ENCODE assay signal across 16 cellular contexts in the genomic region with DNA sequence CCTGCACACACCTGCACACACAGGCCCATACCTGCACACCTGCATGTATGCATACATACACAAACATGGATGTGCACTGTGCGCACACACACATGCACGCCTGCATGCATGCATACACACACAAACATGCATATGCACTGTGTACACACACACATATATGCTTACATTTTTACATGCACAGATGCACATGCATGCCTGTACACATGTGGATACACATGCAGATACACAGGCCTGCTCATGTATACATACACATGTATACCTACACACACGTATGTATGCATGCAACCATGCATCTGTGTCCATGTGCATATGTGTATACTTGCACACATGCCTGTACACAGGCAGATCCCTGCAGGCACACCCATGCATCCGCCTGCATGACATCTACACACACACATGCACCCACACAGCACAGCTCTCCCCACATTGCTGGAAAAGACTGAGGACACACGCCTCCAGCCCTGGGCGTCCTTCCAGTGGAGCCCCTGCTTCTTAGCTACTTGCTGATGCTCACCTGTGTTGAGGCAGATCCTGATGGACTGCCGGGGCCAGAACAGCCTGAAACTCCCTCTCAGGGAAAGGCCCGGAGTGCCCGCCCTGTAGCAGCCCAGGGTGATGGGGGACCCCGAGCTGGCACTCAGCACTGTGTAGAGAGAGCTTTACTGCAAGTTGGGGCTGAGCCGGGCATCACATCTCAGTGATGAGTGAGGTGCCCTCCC. TPM values are rescaled to one million over a fixed set of nuclear protein-coding genes. Genes with fewer than 3 reads are reported as not detected.
DNase-seq lines count a peak whose midpoint lies in the region; ATAC-seq and TF ChIP-seq lines count a peak whose summit lies in the region.
"Had no signal": no experiment of that assay in that cellular context is flagged by ENCODE, and none has a peak within 500 bp of the region (broad histone marks: within the 10 kb centered on the region; RNA-seq: fewer than 3 reads in every experiment).

No MANE protein-coding gene starts in this region.

- no peak overlapping the region for H3K27ac Mint-ChIP-seq in activated naive CD4-positive, alpha-beta T cell treated with anti-CD3 and anti-CD28 coated beads, Interleukin-2, amount 10 ng/mL, durations not matched to agents 7 days and 5 days
- no peak overlapping the region for H3K27ac Mint-ChIP-seq in chondrocyte (ENCODE audit: unreplicated experiment)
- H3K27ac Mint-ChIP-seq: activated T-helper 2 cell treated with anti-CD3 and anti-CD28 coated beads, Interferon-gamma antibody, Interleukin-2, Interleukin-4, amounts not matched to agents 10 μg/mL and 5 μg/mL and 100 μg/mL, durations not matched to agents 14 hours and 24 hours and 36 hours had no signal

- peak overlapping the region; percentile 50; the same call in 1 of the 2 replicates for H3K4me3 ChIP-seq in HUES6 (ENCODE audit: low read depth, low read length)
- H3K4me3 ChIP-seq: gastrocnemius medialis, psoas muscle, thoracic aorta had no signal

- H3K36me3 ChIP-seq in HUES6 (ENCODE audit: control insufficient read depth, insufficient read depth, low read length): peaks cover 19% of the 10 kb centered on the region
- H3K36me3 ChIP-seq: gastrocnemius medialis, thoracic aorta had no signal

- TF ChIP-seq CTCF in chondrocyte (IDR thresholded peaks at IDR 0.05): no peak

- H3K9ac ChIP-seq in HUES6 (ENCODE audit: low read length): no peak overlapping the region

- CTCF ChIA-PET in activated naive CD4-positive, alpha-beta T cell treated with anti-CD3 and anti-CD28 coated beads, Interleukin-2, amount 10 ng/mL, durations not matched to agents 7 days and 5 days (lab: Charles Lee): interaction anchor here (0.6 to 7.4 kb wide), 11 partner anchors 8 to 288 kb away, joined by 3 to 65 read pairs (median 4); no protein-coding TSS in a partner anchor

- H3K36me3 Mint-ChIP-seq in activated naive CD4-positive, alpha-beta T cell treated with anti-CD3 and anti-CD28 coated beads, Interleukin-2, amount 10 ng/mL, durations not matched to agents 7 days and 5 days: no peaks in the 10 kb centered on the region
- no peaks in the 10 kb centered on the region for H3K36me3 Mint-ChIP-seq in chondrocyte (ENCODE audit: low read depth)

- DNase-seq in activated naive CD4-positive, alpha-beta T cell treated with anti-CD3 and anti-CD28 coated beads, Interleukin-2, amount 10 ng/mL, durations not matched to agents 7 days and 5 days: no peak
- no peak for DNase-seq in activated naive CD4-positive, alpha-beta T cell treated with Interleukin-2 at 50 U/mL for 16 hours
- DNase-seq in chondrocyte (ENCODE audit: low spot score) (peak; percentile 40), superior temporal gyrus (ENCODE audit: extremely low spot score) (peak; percentile 12)
- DNase-seq in stimulated activated CD4-positive, alpha-beta T cell treated with anti-CD3 and anti-CD28 coated beads, Interleukin-12 subunit alpha, Interleukin-12 subunit beta, amount 100 ng/mL, for 4 hours: no peak
- no peak for DNase-seq in stimulated activated naive CD4-positive, alpha-beta T cell treated with Interleukin-2 at 50 U/mL for 16 hours (lab: John Stamatoyannopoulos, UW)
- DNase-seq: gastrocnemius medialis, IMR-90, NCI-H2029 treated with DMSO at 0.1 percent for 48 hours had no signal

- no peaks in the 10 kb centered on the region for H3K9me3 Mint-ChIP-seq in activated naive CD4-positive, alpha-beta T cell treated with anti-CD3 and anti-CD28 coated beads, Interleukin-2, amount 10 ng/mL, durations not matched to agents 7 days and 5 days
- no peaks in the 10 kb centered on the region for H3K9me3 Mint-ChIP-seq in chondrocyte (ENCODE audit: low read depth)
- H3K9me3 Mint-ChIP-seq: activated T-helper 2 cell treated with anti-CD3 and anti-CD28 coated beads, Interferon-gamma antibody, Interleukin-2, Interleukin-4, amounts not matched to agents 10 μg/mL and 5 μg/mL and 100 μg/mL, durations not matched to agents 14 hours and 24 hours and 36 hours had no signal

- H3K4me1 ChIP-seq in HUES6 (ENCODE audit: control insufficient read depth, insufficient read depth, low read length): peaks cover 7% of the 10 kb centered on the region
- H3K4me1 ChIP-seq: gastrocnemius medialis, psoas muscle had no signal

- no peaks in the 10 kb centered on the region for H3K27me3 ChIP-seq in HUES6 (ENCODE audit: control insufficient read depth, insufficient read depth, low read length)

- H3K27ac ChIP-seq in HUES6 (ENCODE audit: low read depth, low read length): no peak overlapping the region
- H3K27ac ChIP-seq: gastrocnemius medialis, psoas muscle, thoracic aorta had no signal

- H3K4me1 Mint-ChIP-seq in activated naive CD4-positive, alpha-beta T cell treated with anti-CD3 and anti-CD28 coated beads, Interleukin-2, amount 10 ng/mL, durations not matched to agents 7 days and 5 days: peaks cover 2% of the 10 kb centered on the region
- H3K4me1 Mint-ChIP-seq in chondrocyte (ENCODE audit: low read depth): no peaks in the 10 kb centered on the region

- ATAC-seq in HG02840 (IDR thresholded peaks at IDR 0.05; ENCODE audit: low FRiP score, unreplicated experiment): no peak

- peak overlapping the region; percentile 31 for H3K4me3 Mint-ChIP-seq in activated naive CD4-positive, alpha-beta T cell treated with anti-CD3 and anti-CD28 coated beads, Interleukin-2, amount 10 ng/mL, durations not matched to agents 7 days and 5 days
- H3K4me3 Mint-ChIP-seq in chondrocyte (ENCODE audit: unreplicated experiment): no peak overlapping the region

- no peaks in the 10 kb centered on the region for H3K9me3 ChIP-seq in HUES6 (ENCODE audit: control insufficient read depth, insufficient read depth, low read depth, low read length)
- H3K9me3 ChIP-seq: gastrocnemius medialis, psoas muscle, thoracic aorta had no signal

- H3K27me3 Mint-ChIP-seq in activated naive CD4-positive, alpha-beta T cell treated with anti-CD3 and anti-CD28 coated beads, Interleukin-2, amount 10 ng/mL, durations not matched to agents 7 days and 5 days: peaks cover 21% of the 10 kb centered on the region
- peaks cover 6% of the 10 kb centered on the region for H3K27me3 Mint-ChIP-seq in chondrocyte (ENCODE audit: low read depth)

RNA-seq across cellular contexts. Expression of a gene that starts 28.6 kb away (rescaled TPM):
- total RNA-seq in chondrocyte: not detected in 3 replicates
- total RNA-seq: activated T-helper 2 cell treated with anti-CD3 and anti-CD28 coated beads, Interferon-gamma antibody, Interleukin-2, Interleukin-4, amounts not matched to agents 10 μg/mL and 5 μg/mL and 100 μg/mL, durations not matched to agents 14 hours and 24 hours and 36 hours; cerebellum; gastrocnemius medialis; IMR-90; left colon; psoas muscle; thoracic aorta had no signal

RNA-seq across cellular contexts. Expression of a gene that starts 39.9 kb away (rescaled TPM):
- total RNA-seq in chondrocyte: not detected in 3 replicates
- total RNA-seq: activated T-helper 2 cell treated with anti-CD3 and anti-CD28 coated beads, Interferon-gamma antibody, Interleukin-2, Interleukin-4, amounts not matched to agents 10 μg/mL and 5 μg/mL and 100 μg/mL, durations not matched to agents 14 hours and 24 hours and 36 hours; cerebellum; gastrocnemius medialis; IMR-90; left colon; psoas muscle; thoracic aorta had no signal

RNA-seq across cellular contexts. Expression of a gene that starts 47.2 kb away (rescaled TPM):
- not detected in 3 replicates for total RNA-seq in chondrocyte
- total RNA-seq: activated T-helper 2 cell treated with anti-CD3 and anti-CD28 coated beads, Interferon-gamma antibody, Interleukin-2, Interleukin-4, amounts not matched to agents 10 μg/mL and 5 μg/mL and 100 μg/mL, durations not matched to agents 14 hours and 24 hours and 36 hours; cerebellum; gastrocnemius medialis; IMR-90; left colon; psoas muscle; thoracic aorta had no signal

RNA-seq across cellular contexts. Expression of a gene that starts 56.1 kb away (rescaled TPM):
- 3.3 to 8.0 TPM (median 7.4 TPM) in 3 replicates for total RNA-seq in chondrocyte

Comparison
In these comparisons a context has a peak if more than half of its experiments do, and no peak if none do; other contexts are left out.
1. DNase-seq: peak in chondrocyte (single experiment) and superior temporal gyrus (single experiment); none in activated naive CD4-positive, alpha-beta T cell treated with anti-CD3 and anti-CD28 coated beads, Interleukin-2, amount 10 ng/mL, durations not matched to agents 7 days and 5 days (single experiment), activated naive CD4-positive, alpha-beta T cell treated with Interleukin-2 at 50 U/mL for 16 hours (single experiment), stimulated activated CD4-positive, alpha-beta T cell treated with anti-CD3 and anti-CD28 coated beads, Interleukin-12 subunit alpha, Interleukin-12 subunit beta, amount 100 ng/mL, for 4 hours (single experiment) and stimulated activated naive CD4-positive, alpha-beta T cell treated with Interleukin-2 at 50 U/mL for 16 hours (single experiment).